8 cellular contexts compared by ENCODE assay signal in the genomic region with DNA sequence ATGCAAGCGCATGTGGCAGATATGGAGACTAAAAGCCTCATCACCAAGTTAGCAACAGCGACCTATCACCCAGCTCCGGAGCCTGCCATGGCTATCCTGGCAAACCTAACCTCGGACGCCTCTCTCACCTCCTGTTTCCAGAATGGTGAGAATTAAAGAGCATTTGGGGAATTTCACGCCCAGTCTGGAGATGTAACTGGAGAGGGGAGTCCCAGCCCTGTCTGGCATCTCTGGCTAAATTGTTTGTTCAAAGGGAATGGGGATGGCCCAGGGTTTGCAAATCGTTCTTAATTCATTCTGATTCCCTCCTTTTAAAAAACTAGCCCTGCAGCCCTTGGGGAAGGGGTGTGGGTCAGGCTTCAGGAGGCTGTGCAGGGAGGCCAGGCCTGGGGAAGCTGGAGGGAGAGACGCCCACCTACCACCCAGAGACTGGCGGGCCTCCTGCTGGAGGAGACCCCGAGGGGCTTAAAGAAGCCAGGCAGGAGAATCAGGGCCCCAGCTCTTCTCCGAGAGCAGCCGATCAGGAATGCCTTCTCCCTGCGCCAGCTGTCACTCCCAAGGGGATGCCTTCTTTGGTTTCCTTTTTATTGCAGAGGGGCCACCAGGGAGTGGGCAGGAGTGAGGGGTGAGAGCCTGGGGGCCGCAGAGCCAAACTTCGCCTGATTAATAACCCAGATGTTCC. TPM values are rescaled to one million over a fixed set of nuclear protein-coding genes. Genes with fewer than 3 reads are reported as not detected.
A peak's percentile ranks its signal among the peaks of the same experiment; 100 is the strongest.
DNase-seq lines count a peak whose midpoint lies in the region; TF ChIP-seq lines count a peak whose summit lies in the region.

No MANE protein-coding gene starts in this region.

- WGBS in prostate gland = 40% methylated on average over 15 of the region's 15 CpGs

- CTCF ChIA-PET in PC-9 (lab: Charles Lee) = interaction anchor here (0.6 kb wide), 1 partner anchor 771 kb away, joined by 15 read pairs; no protein-coding TSS in a partner anchor

- DNase-seq in PC-9 (no peak), foreskin fibroblast (no peak), prostate gland (ENCODE audit: low spot score) (no peak), DMS79 treated with DMSO at 0.1 percent for 48 hours (lab: John Stamatoyannopoulos, UW) (no peak), NCI-H146 treated with DMSO at 0.1 percent for 48 hours (lab: John Stamatoyannopoulos, UW; ENCODE audit: unreplicated experiment) (no peak), SIG-M5 treated with dmso at 0.1 percent for 504 hours (lab: John Stamatoyannopoulos, UW; ENCODE audit: unreplicated experiment) (no peak)
- no peak for DNase-seq in effector memory CD4-positive, alpha-beta T cell

- H3K4me1 ChIP-seq in BLaER1 = peaks cover 83% of the 10 kb centered on the region
- no peaks in the 10 kb centered on the region for H3K4me1 ChIP-seq in PC-9 (replicated peaks; ENCODE audit: insufficient read depth)
- peaks cover 9% of the 10 kb centered on the region for H3K4me1 ChIP-seq in prostate gland (replicated peaks)
- no peaks in the 10 kb centered on the region for H3K4me1 ChIP-seq in effector memory CD4-positive, alpha-beta T cell (ENCODE audit: control insufficient read depth, insufficient read depth, low read length, poor library complexity, severe bottlenecking)

- H3K27ac ChIP-seq in BLaER1 = peak overlapping the region; percentile 87
- no peak overlapping the region for H3K27ac ChIP-seq in PC-9
- peak overlapping the region; percentile 80 for H3K27ac ChIP-seq in prostate gland
- H3K27ac ChIP-seq in effector memory CD4-positive, alpha-beta T cell (ENCODE audit: insufficient read depth, low read length, poor library complexity, severe bottlenecking) = no peak overlapping the region

- H3K79me2 ChIP-seq in PC-9 (ENCODE audit: low read depth) = no peaks in the 10 kb centered on the region

- TSS peak; percentile 82 for BruUV-seq in PC-9 (replicated peaks; lab: Mats Ljungman, UMichigan)

- H3K27me3 ChIP-seq in BLaER1 (no peaks in the 10 kb centered on the region), PC-9 (ENCODE audit: insufficient read depth, low read depth) (peaks cover 58% of the 10 kb centered on the region), prostate gland (replicated peaks; ENCODE audit: insufficient read depth) (no peaks in the 10 kb centered on the region)
- H3K27me3 ChIP-seq in effector memory CD4-positive, alpha-beta T cell (replicated peaks; ENCODE audit: control insufficient read depth, insufficient read depth, low read length, poor library complexity, severe bottlenecking) = no peaks in the 10 kb centered on the region

- intact Hi-C loops in PC-9 (cut with micrococcal nuclease; ENCODE audit: unreplicated experiment) (loop anchor here (2.0 to 10.0 kb wide), 2 partner anchors 106 to 192 kb away; no protein-coding TSS in a partner anchor), prostate gland (cut with DNase I) (loop anchor here (5.0 to 10.0 kb wide), 4 partner anchors 64 to 468 kb away; no protein-coding TSS in a partner anchor)

- H3F3A ChIP-seq in PC-9 (ENCODE audit: insufficient read depth, low read depth) = no peaks in the 10 kb centered on the region; the same call in 1 of the 2 replicates

- H2AFZ ChIP-seq in PC-9 = no peak overlapping the region

- H3K9me2 ChIP-seq in PC-9 (ENCODE audit: insufficient read depth) = no peaks in the 10 kb centered on the region

- H3K9ac ChIP-seq in BLaER1 = peak overlapping the region; percentile 87

- H3K4me3 ChIP-seq in BLaER1 (peak overlapping the region; percentile 93), PC-9 (no peak overlapping the region), foreskin fibroblast (ENCODE audit: low read depth in 1 of 2, low read length in 2 of 2) (peak overlapping the region; percentile 39 to 74), prostate gland (peak overlapping the region; percentile 53 to 56)
- no peak overlapping the region for H3K4me3 ChIP-seq in effector memory CD4-positive, alpha-beta T cell (ENCODE audit: insufficient read depth, low read depth, low read length, poor library complexity, severe bottlenecking)

- peaks cover 29% of the 10 kb centered on the region for H4K20me1 ChIP-seq in BLaER1
- H4K20me1 ChIP-seq in PC-9 (ENCODE audit: insufficient read depth) = no peaks in the 10 kb centered on the region

- H3K36me3 ChIP-seq in BLaER1 = no peaks in the 10 kb centered on the region; the same call in 1 of the 2 replicates
- no peaks in the 10 kb centered on the region for H3K36me3 ChIP-seq in PC-9 (ENCODE audit: low read depth)
- H3K36me3 ChIP-seq in prostate gland = no peaks in the 10 kb centered on the region
- H3K36me3 ChIP-seq in effector memory CD4-positive, alpha-beta T cell (ENCODE audit: control insufficient read depth, insufficient read depth, low read length) = no peaks in the 10 kb centered on the region

- no peak for TF ChIP-seq POLR2A in prostate gland (IDR thresholded peaks at IDR 0.05)

- TF ChIP-seq CTCF in PC-9 (conservative IDR thresholded peaks at IDR 0.05) (no peak), foreskin fibroblast (IDR thresholded peaks at IDR 0.05; ENCODE audit: low read depth, low read length) (no peak), prostate gland (IDR thresholded peaks at IDR 0.05) (no peak)

- H3K4me2 ChIP-seq in BLaER1 = peak overlapping the region; percentile 99
- H3K4me2 ChIP-seq in PC-9 = peak overlapping the region; percentile 33; the same call in 1 of the 2 replicates

- POLR2A ChIA-PET in PC-9 (lab: Charles Lee; ENCODE audit: unreplicated experiment) = no interaction called here

- H3K9me3 ChIP-seq in BLaER1 (no peaks in the 10 kb centered on the region), PC-9 (ENCODE audit: insufficient read depth, low read depth) (no peaks in the 10 kb centered on the region), prostate gland (no peaks in the 10 kb centered on the region)
- no peaks in the 10 kb centered on the region for H3K9me3 ChIP-seq in effector memory CD4-positive, alpha-beta T cell (ENCODE audit: control insufficient read depth, low read length)

RNA-seq across cellular contexts. Expression of a gene that starts 1.0 kb away (rescaled TPM):
- 15.2 and 32.8 TPM in 2 replicates for total RNA-seq in PC-9 (2021)
- 10 to 100 TPM; 16.9 to 36.0 TPM for total RNA-seq in prostate gland

Comparison
In these comparisons a context has a peak if more than half of its experiments do, and no peak if none do; other contexts are left out.
1. H3K27ac ChIP-seq: peak in BLaER1 (single experiment) and prostate gland (2 of 2); none in PC-9 (single experiment) and effector memory CD4-positive, alpha-beta T cell (single experiment).
2. H3K4me3 ChIP-seq: peak in BLaER1 (single experiment), foreskin fibroblast (2 of 2) and prostate gland (2 of 2); none in PC-9 (single experiment) and effector memory CD4-positive, alpha-beta T cell (single experiment).